Comparison of ENCODE assay signal across 2 cellular contexts in genomic region chr6:110813338-110813737, GRCh38.
TF ChIP-seq lines count a peak whose summit lies in the region.

No MANE protein-coding gene starts in this region.

TF ChIP-seq in IMR-90, 13 proteins besides CTCF, POLR2A, EP300 and RAD21:
- TF ChIP-seq CHD1 (IDR thresholded peaks at IDR 0.05; ENCODE audit: low read depth, low read length) (no peak), SMC3 (IDR thresholded peaks at IDR 0.05; ENCODE audit: low read depth, low read length) (no peak), MAFK (IDR thresholded peaks at IDR 0.05; ENCODE audit: low read depth, low read length) (no peak), RCOR1 (IDR thresholded peaks at IDR 0.05; ENCODE audit: insufficient replicate concordance, low read length) (no peak), CEBPB (IDR thresholded peaks at IDR 0.05; ENCODE audit: low read depth, low read length) (no peak), NFE2L2 (IDR thresholded peaks at IDR 0.05; ENCODE audit: low read depth, low read length) (no peak)

TF ChIP-seq in K562, 482 proteins besides CTCF, POLR2A, EP300 and RAD21:
- TF ChIP-seq ILK (tag; IDR thresholded peaks at IDR 0.05; ENCODE audit: borderline replicate concordance, low read depth) (no peak), FOXP1 (CRISPR knock-in tag; IDR thresholded peaks at IDR 0.05) (no peak), PHB (CRISPR knock-in tag; IDR thresholded peaks at IDR 0.05) (no peak), BRCA1 (IDR thresholded peaks at IDR 0.05) (no peak), BRCA1 (CRISPR knock-in tag; IDR thresholded peaks at IDR 0.05) (no peak), PRMT5 (CRISPR knock-in tag; IDR thresholded peaks at IDR 0.05) (no peak)
